ENCODE assay signal across 13 cellular contexts in genomic region chr1:176957603-176958002, GRCh38.
A peak's percentile ranks its signal among the peaks of the same experiment; 100 is the strongest.
DNase-seq lines count a peak whose midpoint lies in the region; ATAC-seq and TF ChIP-seq lines count a peak whose summit lies in the region.
"Had no signal": no experiment of that assay in that cellular context is flagged by ENCODE, and none has a peak within 500 bp of the region (broad histone marks: within the 10 kb centered on the region; RNA-seq: fewer than 3 reads in every experiment).

No MANE protein-coding gene starts in this region.

- no peak overlapping the region for H3K9ac ChIP-seq in NT2/D1 (ENCODE audit: insufficient read length, low read depth)
- H3K9ac ChIP-seq: BLaER1 had no signal

- no peaks in the 10 kb centered on the region for H3K4me1 ChIP-seq in NT2/D1 (ENCODE audit: insufficient read depth, insufficient read length)
- no peaks in the 10 kb centered on the region for H3K4me1 ChIP-seq in testis
- H3K4me1 ChIP-seq: BLaER1 had no signal

- H3K27me3 ChIP-seq in NT2/D1 (ENCODE audit: insufficient read depth, insufficient read length) (no peaks in the 10 kb centered on the region), testis (no peaks in the 10 kb centered on the region)
- H3K27me3 ChIP-seq: BLaER1 had no signal

- intact Hi-C loops in testis (cut with DNase I; ENCODE audit: low total_unique reads), result no loop called here

- DNase-seq in EL (peak; percentile 1), NT2/D1 (ENCODE audit: low read depth, low spot score) (peak; percentile 28), islet precursor cell (peak; percentile 69), HuH-7.5 (ENCODE audit: low spot score) (no peak), testis (no peak), SKM-1 (lab: John Stamatoyannopoulos, UW; ENCODE audit: unreplicated experiment) (no peak)
- DNase-seq: 8988T; CD4-positive, alpha-beta memory T cell; DMS153; DMS79; H9 had no signal

- no peaks in the 10 kb centered on the region for H3K36me3 ChIP-seq in NT2/D1 (ENCODE audit: insufficient read depth, insufficient read length, low read length)
- H3K36me3 ChIP-seq in testis (ENCODE audit: low read depth, missing control alignments), result no peaks in the 10 kb centered on the region
- H3K36me3 ChIP-seq: BLaER1 had no signal

- H3K4me3 ChIP-seq in NT2/D1 (ENCODE audit: insufficient read length, low read depth) (no peak overlapping the region), testis (no peak overlapping the region)
- H3K4me3 ChIP-seq: BLaER1 had no signal

- no peak for ATAC-seq in HG03354 (IDR thresholded peaks at IDR 0.05; ENCODE audit: poor library complexity, severe bottlenecking, unreplicated experiment)

- no peak for TF ChIP-seq CTCF in testis (IDR thresholded peaks at IDR 0.05)

- WGBS in testis, 2 donors, result 86 to 89% methylated on average over 10 of the region's 10 CpGs

- no peak overlapping the region for H3K27ac ChIP-seq in testis
- H3K27ac ChIP-seq: BLaER1 had no signal

- H3K9me3 ChIP-seq in NT2/D1 (ENCODE audit: insufficient read depth, low read length) (no peaks in the 10 kb centered on the region), testis (no peaks in the 10 kb centered on the region)
- H3K9me3 ChIP-seq: BLaER1 had no signal

- TF ChIP-seq POLR2A in testis (IDR thresholded peaks at IDR 0.05), result no peak

Comparison
In these comparisons a context has a peak if more than half of its experiments do, and no peak if none do; other contexts are left out.
1. DNase-seq: peak in EL (single experiment), NT2/D1 (single experiment) and islet precursor cell (single experiment); none in HuH-7.5 (single experiment), testis (single experiment) and SKM-1 (single experiment).